In the genomic region with DNA sequence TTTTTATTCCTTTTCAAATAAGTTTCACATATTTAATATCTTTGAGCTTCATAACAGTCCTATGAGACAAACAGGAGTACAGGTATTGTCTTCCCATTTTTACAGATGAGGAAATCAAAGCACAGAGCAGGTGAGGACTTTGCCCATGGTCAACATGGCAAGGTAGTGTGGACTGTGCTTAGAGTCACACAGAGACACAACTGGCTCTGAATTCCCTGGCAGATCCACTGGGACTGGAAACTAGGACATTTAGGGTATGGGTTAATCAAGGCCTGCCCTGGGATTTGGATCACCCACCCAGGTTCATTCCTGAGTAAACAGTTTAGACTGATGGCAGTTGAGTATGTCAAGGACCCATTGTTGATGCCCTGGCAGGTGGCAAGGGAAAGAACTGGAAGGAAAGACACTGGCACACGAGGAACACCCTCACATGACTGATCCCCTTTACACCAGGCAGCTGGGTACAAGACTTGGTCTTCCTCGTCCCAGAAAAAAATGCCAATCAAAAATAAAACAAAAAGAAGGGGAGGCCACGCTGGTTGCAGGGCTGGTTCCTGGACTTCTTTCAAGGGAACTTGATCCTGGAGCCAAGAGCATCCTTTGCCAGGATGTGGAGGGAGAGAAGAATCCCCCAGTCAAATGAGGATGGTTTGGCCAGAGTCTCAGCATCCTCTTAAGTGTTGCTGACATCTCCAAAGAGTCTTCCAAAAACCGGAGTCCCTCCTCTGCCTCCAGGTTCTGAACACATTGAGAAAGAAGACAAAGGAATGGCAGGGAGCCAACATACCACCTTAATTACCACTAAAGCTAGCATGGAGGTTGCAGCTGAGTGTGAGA, we compare ENCODE assay signal across 9 cellular contexts. TPM values are rescaled to one million over a fixed set of nuclear protein-coding genes. Genes with fewer than 3 reads are reported as not detected.
DNase-seq lines count a peak whose midpoint lies in the region; ATAC-seq and TF ChIP-seq lines count a peak whose summit lies in the region.
"Had no signal": no experiment of that assay in that cellular context is flagged by ENCODE, and none has a peak within 500 bp of the region (broad histone marks: within the 10 kb centered on the region; RNA-seq: fewer than 3 reads in every experiment).

No MANE protein-coding gene starts in this region.

- H3K36me3 Mint-ChIP-seq in activated T-cell treated with anti-CD3 and anti-CD28 coated beads, Interleukin-2, amount 50 U/mL, for 72 hours (ENCODE audit: insufficient read depth in 2 of 2) = no peaks in the 10 kb centered on the region

- H3K4me1 Mint-ChIP-seq in activated T-cell treated with anti-CD3 and anti-CD28 coated beads, Interleukin-2, amount 50 U/mL, for 72 hours (ENCODE audit: low read depth) = peaks cover 26% of the 10 kb centered on the region

- H3K9ac ChIP-seq in NT2/D1 (ENCODE audit: insufficient read length, low read depth) = no peak overlapping the region

- H3K27me3 Mint-ChIP-seq in activated T-cell treated with anti-CD3 and anti-CD28 coated beads, Interleukin-2, amount 50 U/mL, for 72 hours (ENCODE audit: low read depth) = no peaks in the 10 kb centered on the region

- H3K4me3 ChIP-seq in NT2/D1 (ENCODE audit: insufficient read length, low read depth) (no peak overlapping the region), fibroblast of the aortic adventitia (ENCODE audit: low read depth, low read length) (no peak overlapping the region)

- DNase-seq in ELF-1 (ENCODE audit: low read depth, low spot score) (peak; percentile 63), NT2/D1 (ENCODE audit: low read depth, low spot score) (peak; percentile 71), fibroblast of the aortic adventitia (ENCODE audit: low read depth) (peak; percentile 75), pulmonary artery endothelial cell (ENCODE audit: low read depth, low spot score) (peak; percentile 24), germinal center (ENCODE audit: low spot score) (no peak), kidney tubule cell (ENCODE audit: low spot score) (no peak)
- no peak for DNase-seq in activated T-cell treated with anti-CD3 and anti-CD28 coated beads, Interleukin-2, amount 50 U/mL, for 72 hours

- H3K4me3 Mint-ChIP-seq in activated T-cell treated with anti-CD3 and anti-CD28 coated beads, Interleukin-2, amount 50 U/mL, for 72 hours = no peak overlapping the region

- H3K27ac Mint-ChIP-seq in activated T-cell treated with anti-CD3 and anti-CD28 coated beads, Interleukin-2, amount 50 U/mL, for 72 hours = no peak overlapping the region

- no peak for TF ChIP-seq CTCF in fibroblast of the aortic adventitia (IDR thresholded peaks at IDR 0.05; ENCODE audit: insufficient read depth, low read length)

- H3K9me3 Mint-ChIP-seq in activated T-cell treated with anti-CD3 and anti-CD28 coated beads, Interleukin-2, amount 50 U/mL, for 72 hours = no peaks in the 10 kb centered on the region

- H3K4me1 ChIP-seq in NT2/D1 (ENCODE audit: insufficient read depth, insufficient read length) = peaks cover 23% of the 10 kb centered on the region

- peaks cover 6% of the 10 kb centered on the region for H3K36me3 ChIP-seq in NT2/D1 (ENCODE audit: insufficient read depth, insufficient read length, low read length)

- H3K9me3 ChIP-seq in NT2/D1 (ENCODE audit: insufficient read depth, low read length) = no peaks in the 10 kb centered on the region

- ATAC-seq in GM19467 (IDR thresholded peaks at IDR 0.05; ENCODE audit: unreplicated experiment) = no peak
- no peak for ATAC-seq in activated T-cell treated with anti-CD3 and anti-CD28 coated beads, Interleukin-2, amount 50 U/mL, for 72 hours (replicated peaks in 1 of 2)
- ATAC-seq: esophagus mucosa had no signal

- no peaks in the 10 kb centered on the region for H3K27me3 ChIP-seq in NT2/D1 (ENCODE audit: insufficient read depth, insufficient read length)

RNA-seq across cellular contexts. Expression of gene CHD9, which starts 34.9 kb away (rescaled TPM):
- total RNA-seq in fibroblast of the aortic adventitia (ENCODE audit: low replicate concordance) (70.8 and 90.6 TPM in 2 replicates), pulmonary artery endothelial cell (31.5 and 45.4 TPM in 2 replicates)
- 10 to 100 TPM; 16.7 to 17.4 TPM for total RNA-seq in activated T-cell treated with anti-CD3 and anti-CD28 coated beads, Interleukin-2, amount 50 U/mL, for 72 hours

RNA-seq across cellular contexts. Expression of gene CHD9NB, which starts 37.0 kb away (rescaled TPM):
- total RNA-seq in fibroblast of the aortic adventitia (ENCODE audit: low replicate concordance) (1.6 and 2.3 TPM in 2 replicates), pulmonary artery endothelial cell (0.53 and 1.3 TPM in 2 replicates)
- under 1 TPM; 0.19 to 0.46 TPM for total RNA-seq in activated T-cell treated with anti-CD3 and anti-CD28 coated beads, Interleukin-2, amount 50 U/mL, for 72 hours

Comparison
In these comparisons a context has a peak if more than half of its experiments do, and no peak if none do; other contexts are left out.
1. DNase-seq: peak in ELF-1 (single experiment), NT2/D1 (single experiment), fibroblast of the aortic adventitia (single experiment) and pulmonary artery endothelial cell (single experiment); none in germinal center (single experiment), activated T-cell treated with anti-CD3 and anti-CD28 coated beads, Interleukin-2, amount 50 U/mL, for 72 hours (0 of 2) and kidney tubule cell (single experiment).